In the genomic region with DNA sequence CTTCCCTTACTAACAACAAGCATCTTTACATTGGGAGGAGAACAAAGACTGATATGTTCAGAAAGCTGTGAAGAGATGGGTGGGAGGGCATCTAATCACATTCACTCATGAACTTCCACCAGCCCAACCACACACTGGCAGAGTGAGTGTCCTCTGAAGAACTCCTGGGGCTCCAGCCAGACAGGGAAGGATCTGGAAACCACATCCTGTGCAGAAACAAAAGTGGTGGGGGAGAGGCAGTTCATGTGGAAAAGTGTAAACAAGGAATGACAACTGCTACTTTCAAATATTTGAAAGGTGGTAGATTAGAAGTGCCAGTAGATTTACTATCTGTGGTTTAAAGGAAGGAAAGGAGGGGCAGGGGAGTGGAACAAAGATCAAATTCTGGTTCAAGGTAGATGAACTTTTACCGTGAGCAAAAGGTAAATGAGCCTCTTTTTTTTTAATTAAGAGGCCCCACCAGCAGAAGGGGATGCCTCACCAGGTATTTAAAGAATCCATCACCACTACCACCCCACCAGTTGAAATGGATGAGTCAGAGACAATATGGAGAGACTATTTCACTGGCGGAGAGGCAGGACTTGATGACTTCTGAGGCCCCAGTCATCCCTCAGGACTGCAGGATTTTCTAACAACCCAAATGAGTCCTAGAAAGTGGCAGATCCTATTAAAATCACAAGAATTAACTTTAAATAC, we compare ENCODE assay signal across 9 cellular contexts. TPM values are rescaled to one million over a fixed set of nuclear protein-coding genes. Genes with fewer than 3 reads are reported as not detected.
DNase-seq lines count a peak whose midpoint lies in the region; ATAC-seq lines count a peak whose summit lies in the region.
"Had no signal": no experiment of that assay in that cellular context is flagged by ENCODE, and none has a peak within 500 bp of the region (broad histone marks: within the 10 kb centered on the region; RNA-seq: fewer than 3 reads in every experiment).

No MANE protein-coding gene starts in this region.

- peak overlapping the region; percentile 0 for H3K27ac ChIP-seq in skeletal muscle tissue (ENCODE audit: low read depth, low read length)

- peak; percentile 25 for DNase-seq in NCI-H1092 treated with DMSO at 0.1 percent for 48 hours (lab: John Stamatoyannopoulos, UW)
- no peak for DNase-seq in NCI-H1092 (lab: John Stamatoyannopoulos, UW)
- peak; percentile 30 for DNase-seq in OCI-M1 (lab: John Stamatoyannopoulos, UW)
- DNase-seq in fibroblast of gingiva (ENCODE audit: low read depth): peak; percentile 46
- DNase-seq in activated CD4-positive, CD25-positive, alpha-beta regulatory T cell (lab: John Stamatoyannopoulos, UW): no peak
- no peak for DNase-seq in NCI-H146 treated with DMSO at 0.1 percent for 48 hours (lab: John Stamatoyannopoulos, UW; ENCODE audit: unreplicated experiment)

- no peak overlapping the region for H3K4me3 ChIP-seq in skeletal muscle tissue (ENCODE audit: low read length in 3 of 3)
- H3K4me3 ChIP-seq: suprapubic skin had no signal

- H3K9me3 ChIP-seq in skeletal muscle tissue (ENCODE audit: control insufficient read depth in 3 of 3, low read length in 3 of 3): no peaks in the 10 kb centered on the region
- H3K9me3 ChIP-seq: suprapubic skin had no signal

- H3K36me3 ChIP-seq in skeletal muscle tissue (ENCODE audit: control insufficient read depth in 3 of 3, insufficient read depth in 3 of 3, low read length in 3 of 3): peaks cover 25 to 37% (median 27%) of the 10 kb centered on the region in 3 donors

- peaks cover 20 to 28% (median 23%) of the 10 kb centered on the region in 3 donors for H3K4me1 ChIP-seq in skeletal muscle tissue (ENCODE audit: control insufficient read depth in 3 of 3, insufficient read depth in 3 of 3, low read length in 3 of 3)

- H3K9ac ChIP-seq in skeletal muscle tissue (ENCODE audit: low read depth in 1 of 3, low read length in 3 of 3): no peak overlapping the region

- ATAC-seq in GM19351 (IDR thresholded peaks at IDR 0.05; ENCODE audit: unreplicated experiment): no peak

- no peaks in the 10 kb centered on the region for H3K27me3 ChIP-seq in skeletal muscle tissue (ENCODE audit: control insufficient read depth in 3 of 3, insufficient read depth in 3 of 3, low read length in 3 of 3)
- H3K27me3 ChIP-seq: suprapubic skin had no signal

RNA-seq across cellular contexts. Expression of a gene that starts 34.5 kb away (rescaled TPM):
- 27.1 TPM for total RNA-seq in skeletal muscle tissue

Comparison
In these comparisons a context has a peak if more than half of its experiments do, and no peak if none do; other contexts are left out.
1. DNase-seq: peak in NCI-H1092 treated with DMSO at 0.1 percent for 48 hours (single experiment), OCI-M1 (single experiment) and fibroblast of gingiva (single experiment); none in NCI-H1092 (single experiment), activated CD4-positive, CD25-positive, alpha-beta regulatory T cell (0 of 4) and NCI-H146 treated with DMSO at 0.1 percent for 48 hours (single experiment).